In the genomic region with DNA sequence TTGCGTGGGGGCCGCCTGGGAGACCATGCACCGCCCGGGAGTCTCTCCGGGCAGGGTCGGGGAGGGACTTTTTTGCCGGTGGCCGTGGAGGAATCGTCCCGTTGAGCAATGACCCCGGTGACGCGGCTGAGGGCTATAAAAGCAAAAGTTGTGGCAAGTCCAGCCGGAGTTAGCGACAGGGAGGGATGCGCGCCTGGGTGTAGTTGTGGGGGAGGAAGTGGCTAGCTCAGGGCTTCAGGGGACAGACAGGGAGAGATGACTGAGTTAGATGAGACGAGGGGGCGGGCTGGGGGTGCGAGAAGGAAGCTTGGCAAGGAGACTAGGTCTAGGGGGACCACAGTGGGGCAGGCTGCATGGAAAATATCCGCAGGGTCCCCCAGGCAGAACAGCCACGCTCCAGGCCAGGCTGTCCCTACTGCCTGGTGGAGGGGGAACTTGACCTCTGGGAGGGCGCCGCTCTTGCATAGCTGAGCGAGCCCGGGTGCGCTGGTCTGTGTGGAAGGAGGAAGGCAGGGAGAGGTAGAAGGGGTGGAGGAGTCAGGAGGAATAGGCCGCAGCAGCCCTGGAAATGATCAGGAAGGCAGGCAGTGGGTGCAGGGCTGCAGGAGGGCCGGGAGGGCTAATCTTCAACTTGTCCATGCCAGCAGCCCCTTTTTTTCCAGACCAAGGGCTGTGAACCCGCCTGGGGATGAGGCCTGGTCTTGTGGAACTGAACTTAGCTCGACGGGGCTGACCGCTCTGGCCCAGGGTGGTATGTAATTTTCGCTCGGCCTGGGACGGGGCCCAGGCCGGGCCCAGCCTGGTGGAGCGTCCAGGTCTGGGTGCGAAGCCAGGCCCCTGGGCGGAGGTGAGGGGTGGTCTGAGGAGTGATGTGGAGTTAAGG, we compare ENCODE assay signal across 8 cellular contexts. TPM values are rescaled to one million over a fixed set of nuclear protein-coding genes. Genes with fewer than 3 reads are reported as not detected.
A peak's percentile ranks its signal among the peaks of the same experiment; 100 is the strongest.
DNase-seq lines count a peak whose midpoint lies in the region; ATAC-seq and TF ChIP-seq lines count a peak whose summit lies in the region.

NEAT1 (plus strand) TSS at position 166 of the 883 bp plus-strand sequence.

- CTCF ChIA-PET in GM10248 (lab: Yijun Ruan, JAX), result interaction anchor here (1.3 kb wide), 1 partner anchor 57 kb away, joined by 3 read pairs; no protein-coding TSS in a partner anchor

- H3F3A ChIP-seq in Loucy (ENCODE audit: low read depth), result peaks cover 8% of the 10 kb centered on the region

- H3K27me3 Mint-ChIP-seq in T-helper 17 cell, result no peaks in the 10 kb centered on the region

- H3K4me2 ChIP-seq in Loucy (ENCODE audit: low read depth, low read length, poor library complexity, severe bottlenecking), result peak within 1 kb of the TSS; percentile 99

- H3K9me3 ChIP-seq in Loucy (ENCODE audit: insufficient read depth, low read depth, low read length) (no peaks in the 10 kb centered on the region), T-helper 17 cell (ENCODE audit: control insufficient read depth, low read length, poor library complexity, severe bottlenecking) (peaks cover 2% of the 10 kb centered on the region), left ventricle myocardium inferior (replicated peaks) (no peaks in the 10 kb centered on the region), psoas muscle (no peaks in the 10 kb centered on the region)

- H3K4me3 ChIP-seq in Loucy (ENCODE audit: low read length, poor library complexity, severe bottlenecking), result peak within 1 kb of the TSS; percentile 94
- H3K4me3 ChIP-seq in left ventricle myocardium inferior, result peak within 1 kb of the TSS; percentile 80
- H3K4me3 ChIP-seq in psoas muscle, result peak within 1 kb of the TSS; percentile 86

- H3K9me2 ChIP-seq in Loucy (replicated peaks; ENCODE audit: low read depth, low read length), result no peaks in the 10 kb centered on the region

- peak within 1 kb of the TSS; percentile 62 for H2AFZ ChIP-seq in Loucy (ENCODE audit: low read length)

- H3K36me3 Mint-ChIP-seq in T-helper 17 cell (ENCODE audit: low read depth), result peaks cover 25% of the 10 kb centered on the region

- POLR2A ChIA-PET in GM10248 (lab: Yijun Ruan, JAX), result interaction anchor here (0.6 to 14.7 kb wide), 34 partner anchors 8 to 1895 kb away, joined by 3 to 620 read pairs (median 4); partner anchors contain the start of genes DPF2, EHBP1L1, FAM89B and FRMD8

- H3K79me2 ChIP-seq in Loucy (ENCODE audit: insufficient read depth, low read length), result peaks cover 79% of the 10 kb centered on the region

- H4K20me1 ChIP-seq in Loucy (ENCODE audit: insufficient read depth, low read length, poor library complexity, severe bottlenecking), result peaks cover 48% of the 10 kb centered on the region

- intact Hi-C loops in left ventricle myocardium inferior (cut with micrococcal nuclease) (loop anchor here (5.0 kb wide), 1 partner anchor 79 kb away; no protein-coding TSS in a partner anchor), psoas muscle (cut with DNase I) (loop anchor here in 1 of 2 donors (2.0 kb wide), 1 partner anchor 76 kb away; the partner anchor contains the start of gene MALAT1)

- H3K27ac Mint-ChIP-seq in T-helper 17 cell, result peak within 1 kb of the TSS; percentile 100

- TF ChIP-seq CTCF in GM10248 (IDR thresholded peaks at IDR 0.05; ENCODE audit: control extremely low read depth, extremely low read depth, low read depth, missing control alignments), result no peak
- TF ChIP-seq CTCF in Loucy (conservative IDR thresholded peaks at IDR 0.05; ENCODE audit: low read length), result no peak
- TF ChIP-seq CTCF in left ventricle myocardium inferior (IDR thresholded peaks at IDR 0.05; ENCODE audit: borderline replicate concordance), result no peak
- no peak for TF ChIP-seq CTCF in psoas muscle (IDR thresholded peaks at IDR 0.05)

- H3K27ac ChIP-seq in left ventricle myocardium inferior (replicated peaks) (peak within 1 kb of the TSS; percentile 100), psoas muscle (peak within 1 kb of the TSS; percentile 100)

- H3K27me3 ChIP-seq in Loucy (ENCODE audit: insufficient read depth, low read length, poor library complexity, severe bottlenecking) (no peaks in the 10 kb centered on the region), left ventricle myocardium inferior (ENCODE audit: low read depth) (no peaks in the 10 kb centered on the region), psoas muscle (ENCODE audit: insufficient read depth in 3 of 3, low read length in 2 of 3) (no peaks in the 10 kb centered on the region)

- ATAC-seq in T-helper 17 cell (no peak), psoas muscle (peak in 3 of 4 donors; percentile 19 to 28 (median 27))

- H3K9ac ChIP-seq in Loucy (ENCODE audit: low read depth, low read length, poor library complexity, severe bottlenecking), result peak within 1 kb of the TSS; percentile 100

- peaks cover 72% of the 10 kb centered on the region for H3K4me1 ChIP-seq in Loucy (ENCODE audit: insufficient read depth, low read length, poor library complexity, severe bottlenecking)
- peaks cover 87% of the 10 kb centered on the region for H3K4me1 ChIP-seq in left ventricle myocardium inferior
- H3K4me1 ChIP-seq in psoas muscle, result peaks cover 20% of the 10 kb centered on the region

- no peaks in the 10 kb centered on the region; the same call in 1 of the 2 replicates for H3K36me3 ChIP-seq in Loucy (ENCODE audit: insufficient read depth, low read length)
- H3K36me3 ChIP-seq in left ventricle myocardium inferior, result peaks cover 48% of the 10 kb centered on the region
- peaks cover 0 to 46% of the 10 kb centered on the region in 2 donors for H3K36me3 ChIP-seq in psoas muscle (ENCODE audit: insufficient read depth in 1 of 2, low read depth in 1 of 2)

- peak within 1 kb of the TSS; percentile 100 for H3K4me3 Mint-ChIP-seq in T-helper 17 cell

- WGBS in psoas muscle, 3 donors, result 0 to 1% (median 1%) methylated on average over 40 of the region's 40 CpGs

- DNase-seq in GM10248 (ENCODE audit: extremely low spot score), result peak; percentile 80
- DNase-seq in T-helper 17 cell, result peak; percentile 62 to 79 (median 72)
- DNase-seq in amniotic stem cell (lab: John Stamatoyannopoulos, UW), result peak; percentile 86
- DNase-seq in left ventricle myocardium inferior, result peak; percentile 97
- DNase-seq in psoas muscle, result peak; percentile 95 to 98
- DNase-seq in ureter (ENCODE audit: low spot score), result peak; percentile 99
- no peak for DNase-seq in kidney glomerular epithelial cell (lab: John Stamatoyannopoulos, UW)

- peaks cover 68% of the 10 kb centered on the region for H3K4me1 Mint-ChIP-seq in T-helper 17 cell

RNA-seq across cellular contexts. Expression of gene NEAT1, which starts in this region (rescaled TPM):
- total RNA-seq in T-helper 17 cell (100 to 1,000 TPM; 554 to 555 TPM), left ventricle myocardium inferior (405 TPM), psoas muscle (1,000 to 10,000 TPM in 1 of 4 donors, 100 to 1,000 TPM in 3; 517 to 1,759 (median 646) TPM), ureter (1,155 TPM)
- 100 to 1,000 TPM; 474 to 758 (median 716) TPM for polyA plus RNA-seq in psoas muscle
